ENCODE assay signal across 10 cellular contexts in the genomic region with DNA sequence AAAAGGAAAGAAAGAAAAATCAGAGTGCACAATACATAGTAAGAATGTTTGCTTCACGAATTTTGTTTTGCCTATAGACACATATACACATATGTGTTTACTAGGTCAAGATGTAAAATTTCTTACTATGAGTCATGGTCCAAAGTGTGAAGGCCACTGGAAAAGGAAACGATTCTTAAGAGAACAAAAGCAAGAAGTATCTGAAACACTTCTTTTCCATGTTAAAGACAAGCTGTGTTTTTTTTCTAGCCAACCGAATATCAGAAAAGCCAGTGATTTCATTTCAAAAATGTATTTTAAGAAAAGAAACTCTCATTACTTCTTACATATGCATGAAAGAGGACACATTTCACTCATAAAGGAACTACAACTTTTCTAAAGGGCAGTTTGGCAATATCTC. TPM values are rescaled to one million over a fixed set of nuclear protein-coding genes. Genes with fewer than 3 reads are reported as not detected.
A peak's percentile ranks its signal among the peaks of the same experiment; 100 is the strongest.
DNase-seq lines count a peak whose midpoint lies in the region; ATAC-seq and TF ChIP-seq lines count a peak whose summit lies in the region.
"Had no signal": no experiment of that assay in that cellular context is flagged by ENCODE, and none has a peak within 500 bp of the region (broad histone marks: within the 10 kb centered on the region; RNA-seq: fewer than 3 reads in every experiment).

No MANE protein-coding gene starts in this region.

- WGBS in upper lobe of left lung, 2 donors = 63 to 67% methylated on average over 3 of the region's 3 CpGs

- peak overlapping the region in 3 of 4 donors; percentile 72 to 74 (median 73) for H3K27ac ChIP-seq in upper lobe of left lung

- no peak for TF ChIP-seq CTCF in upper lobe of left lung (IDR thresholded peaks at IDR 0.05)

- CTCF ChIA-PET in activated naive CD4-positive, alpha-beta T cell treated with anti-CD3 and anti-CD28 coated beads for 36 hours (lab: Charles Lee) = interaction anchor here (2.7 kb wide), 1 partner anchor 23 kb away, joined by 11 read pairs; no protein-coding TSS in a partner anchor

- intact Hi-C loops in activated naive CD4-positive, alpha-beta T cell treated with anti-CD3 and anti-CD28 coated beads for 36 hours (cut with micrococcal nuclease) = loop anchor here (1.0 kb wide), 1 partner anchor 22 kb away; no protein-coding TSS in a partner anchor

- peaks cover 14% of the 10 kb centered on the region for H3K36me3 Mint-ChIP-seq in activated naive CD4-positive, alpha-beta T cell treated with anti-CD3 and anti-CD28 coated beads, Interleukin-2, amount 50 U/mL, for 24 hours
- H3K36me3 Mint-ChIP-seq in activated naive CD4-positive, alpha-beta T cell treated with anti-CD3 and anti-CD28 coated beads for 36 hours (ENCODE audit: low read depth) = peaks cover 5% of the 10 kb centered on the region
- peaks cover 15% of the 10 kb centered on the region for H3K36me3 Mint-ChIP-seq in activated naive CD8-positive, alpha-beta T cell treated with anti-CD3 and anti-CD28 coated beads for 36 hours

- H3K4me1 Mint-ChIP-seq in activated naive CD4-positive, alpha-beta T cell treated with anti-CD3 and anti-CD28 coated beads, Interleukin-2, amount 50 U/mL, for 24 hours = peaks cover 39% of the 10 kb centered on the region
- H3K4me1 Mint-ChIP-seq in activated naive CD4-positive, alpha-beta T cell treated with anti-CD3 and anti-CD28 coated beads for 36 hours (ENCODE audit: low read depth) = peaks cover 24% of the 10 kb centered on the region
- H3K4me1 Mint-ChIP-seq in activated naive CD8-positive, alpha-beta T cell treated with anti-CD3 and anti-CD28 coated beads for 36 hours = peaks cover 27% of the 10 kb centered on the region

- H3K4me1 ChIP-seq in upper lobe of left lung = peaks cover 5 to 17% (median 10%) of the 10 kb centered on the region in 4 donors

- H3K27me3 Mint-ChIP-seq in activated naive CD4-positive, alpha-beta T cell treated with anti-CD3 and anti-CD28 coated beads, Interleukin-2, amount 50 U/mL, for 24 hours = no peaks in the 10 kb centered on the region
- no peaks in the 10 kb centered on the region for H3K27me3 Mint-ChIP-seq in activated naive CD4-positive, alpha-beta T cell treated with anti-CD3 and anti-CD28 coated beads for 36 hours (ENCODE audit: low read depth)
- H3K27me3 Mint-ChIP-seq in activated naive CD8-positive, alpha-beta T cell treated with anti-CD3 and anti-CD28 coated beads for 36 hours = no peaks in the 10 kb centered on the region
- H3K27me3 Mint-ChIP-seq: dendritic cell treated with granulocyte-macrophage colony-stimulating factor and Interleukin-4, amounts not matched to agents 40 ng/mL and 50 ng/mL, for 4 days had no signal

- TF ChIP-seq POLR2A in upper lobe of left lung (IDR thresholded peaks at IDR 0.05) = no peak

- H3K27ac Mint-ChIP-seq in activated naive CD4-positive, alpha-beta T cell treated with anti-CD3 and anti-CD28 coated beads, Interleukin-2, amount 50 U/mL, for 24 hours = peak overlapping the region; percentile 94
- no peak overlapping the region for H3K27ac Mint-ChIP-seq in activated naive CD4-positive, alpha-beta T cell treated with anti-CD3 and anti-CD28 coated beads for 36 hours
- peak overlapping the region; percentile 91 for H3K27ac Mint-ChIP-seq in activated naive CD8-positive, alpha-beta T cell treated with anti-CD3 and anti-CD28 coated beads for 36 hours
- H3K27ac Mint-ChIP-seq: dendritic cell treated with granulocyte-macrophage colony-stimulating factor and Interleukin-4, amounts not matched to agents 40 ng/mL and 50 ng/mL, for 4 days had no signal

- no peaks in the 10 kb centered on the region for H3K9me3 Mint-ChIP-seq in activated naive CD4-positive, alpha-beta T cell treated with anti-CD3 and anti-CD28 coated beads, Interleukin-2, amount 50 U/mL, for 24 hours
- H3K9me3 Mint-ChIP-seq in activated naive CD4-positive, alpha-beta T cell treated with anti-CD3 and anti-CD28 coated beads for 36 hours = no peaks in the 10 kb centered on the region
- H3K9me3 Mint-ChIP-seq in activated naive CD8-positive, alpha-beta T cell treated with anti-CD3 and anti-CD28 coated beads for 36 hours = peaks cover 4% of the 10 kb centered on the region
- H3K9me3 Mint-ChIP-seq: dendritic cell treated with granulocyte-macrophage colony-stimulating factor and Interleukin-4, amounts not matched to agents 40 ng/mL and 50 ng/mL, for 4 days had no signal

- peaks cover 0 to 5% (median 0%) of the 10 kb centered on the region in 4 donors for H3K36me3 ChIP-seq in upper lobe of left lung

- no peaks in the 10 kb centered on the region for H3K27me3 ChIP-seq in upper lobe of left lung

- H3K4me3 ChIP-seq in upper lobe of left lung = no peak overlapping the region

- TF ChIP-seq EP300 in upper lobe of left lung (IDR thresholded peaks at IDR 0.05) = no peak

- peak; percentile 47 for ATAC-seq in HG02973 (IDR thresholded peaks at IDR 0.05; ENCODE audit: unreplicated experiment)
- ATAC-seq in upper lobe of left lung (ENCODE audit: low FRiP score in 2 of 2) = no peak
- ATAC-seq: HCT116 had no signal

- H3K4me3 Mint-ChIP-seq in activated naive CD4-positive, alpha-beta T cell treated with anti-CD3 and anti-CD28 coated beads, Interleukin-2, amount 50 U/mL, for 24 hours = no peak overlapping the region
- H3K4me3 Mint-ChIP-seq in activated naive CD4-positive, alpha-beta T cell treated with anti-CD3 and anti-CD28 coated beads for 36 hours = no peak overlapping the region
- H3K4me3 Mint-ChIP-seq in activated naive CD8-positive, alpha-beta T cell treated with anti-CD3 and anti-CD28 coated beads for 36 hours = no peak overlapping the region
- H3K4me3 Mint-ChIP-seq: dendritic cell treated with granulocyte-macrophage colony-stimulating factor and Interleukin-4, amounts not matched to agents 40 ng/mL and 50 ng/mL, for 4 days had no signal

- no peaks in the 10 kb centered on the region for H3K9me3 ChIP-seq in upper lobe of left lung

- DNase-seq in activated naive CD4-positive, alpha-beta T cell treated with anti-CD3 and anti-CD28 coated beads for 36 hours = no peak
- no peak for DNase-seq in activated naive CD8-positive, alpha-beta T cell treated with anti-CD3 and anti-CD28 coated beads for 36 hours
- DNase-seq in upper lobe of left lung = no peak
- no peak for DNase-seq in HCEC 1CT
- DNase-seq in NCI-H1436 treated with DMSO at 0.1 percent for 48 hours (lab: John Stamatoyannopoulos, UW) = no peak
- DNase-seq in OCI-M1 (lab: John Stamatoyannopoulos, UW) = no peak

RNA-seq across cellular contexts. Expression of a gene that starts 24.9 kb away (rescaled TPM):
- 10 to 100 TPM; 18.8 to 20.9 TPM for total RNA-seq in activated naive CD4-positive, alpha-beta T cell treated with anti-CD3 and anti-CD28 coated beads for 36 hours
- total RNA-seq in activated naive CD8-positive, alpha-beta T cell treated with anti-CD3 and anti-CD28 coated beads for 36 hours = 10 to 100 TPM; 15.3 to 16.2 TPM
- total RNA-seq in upper lobe of left lung = 10 to 100 TPM; 11.9 to 39.8 (median 20.3) TPM

RNA-seq across cellular contexts. Expression of a gene that starts 25.0 kb away (rescaled TPM):
- under 1 TPM; 0.57 to 0.81 TPM for total RNA-seq in activated naive CD4-positive, alpha-beta T cell treated with anti-CD3 and anti-CD28 coated beads for 36 hours
- under 1 TPM; 0.40 to 0.41 TPM for total RNA-seq in activated naive CD8-positive, alpha-beta T cell treated with anti-CD3 and anti-CD28 coated beads for 36 hours
- total RNA-seq in upper lobe of left lung = 1 to 10 TPM in 1 of 6 donors, under 1 TPM in 3, not detected in 2; 0.15 to 1.1 (median 0.80) TPM

RNA-seq across cellular contexts. Expression of a gene that starts 43.4 kb away (rescaled TPM):
- total RNA-seq in activated naive CD4-positive, alpha-beta T cell treated with anti-CD3 and anti-CD28 coated beads for 36 hours = 1 to 10 TPM; 3.1 to 3.9 TPM
- total RNA-seq in activated naive CD8-positive, alpha-beta T cell treated with anti-CD3 and anti-CD28 coated beads for 36 hours = 10 to 100 TPM; 10.8 to 12.1 TPM
- total RNA-seq in upper lobe of left lung = 10 to 100 TPM; 15.4 to 22.6 (median 19.4) TPM

RNA-seq across cellular contexts. Expression of a gene that starts 52.4 kb away (rescaled TPM):
- 100 to 1,000 TPM; 486 to 495 TPM for total RNA-seq in activated naive CD4-positive, alpha-beta T cell treated with anti-CD3 and anti-CD28 coated beads for 36 hours
- 100 to 1,000 TPM; 585 to 614 TPM for total RNA-seq in activated naive CD8-positive, alpha-beta T cell treated with anti-CD3 and anti-CD28 coated beads for 36 hours
- 100 to 1,000 TPM in 5 of 6 donors, 10 to 100 TPM in 1; 57.3 to 163 (median 131) TPM for total RNA-seq in upper lobe of left lung
